ENCODE assay signal across 1 cellular context in genomic region chr17:69335018-69335417, GRCh38.
TF ChIP-seq lines count a peak whose summit lies in the region.

No MANE protein-coding gene starts in this region.

TF ChIP-seq in endothelial cell of umbilical vein, 7 proteins besides CTCF, POLR2A, EP300 and RAD21:
- TF ChIP-seq POLR2AphosphoS5 (IDR thresholded peaks at IDR 0.05; ENCODE audit: insufficient read depth, low read depth, low read length), result no peak
- TF ChIP-seq GATA2 (IDR thresholded peaks at IDR 0.05; ENCODE audit: insufficient read depth, insufficient read length, low read depth, low read length), result no peak
- TF ChIP-seq MAX (IDR thresholded peaks at IDR 0.05; ENCODE audit: insufficient read depth, insufficient read length), result no peak
- no peak for TF ChIP-seq FOS (IDR thresholded peaks at IDR 0.05; ENCODE audit: borderline replicate concordance, insufficient read depth, low read length)
- no peak for TF ChIP-seq MYC (IDR thresholded peaks at IDR 0.05; ENCODE audit: low read depth, low read length)
- TF ChIP-seq EZH2 (IDR thresholded peaks at IDR 0.05; ENCODE audit: borderline replicate concordance, low read depth, low read length, severe bottlenecking), result no peak
- no peak for TF ChIP-seq JUN (IDR thresholded peaks at IDR 0.05; ENCODE audit: borderline replicate concordance, insufficient read depth, insufficient read length, low read depth)
